Comparison of ENCODE assay signal across 27 cellular contexts in the genomic region with DNA sequence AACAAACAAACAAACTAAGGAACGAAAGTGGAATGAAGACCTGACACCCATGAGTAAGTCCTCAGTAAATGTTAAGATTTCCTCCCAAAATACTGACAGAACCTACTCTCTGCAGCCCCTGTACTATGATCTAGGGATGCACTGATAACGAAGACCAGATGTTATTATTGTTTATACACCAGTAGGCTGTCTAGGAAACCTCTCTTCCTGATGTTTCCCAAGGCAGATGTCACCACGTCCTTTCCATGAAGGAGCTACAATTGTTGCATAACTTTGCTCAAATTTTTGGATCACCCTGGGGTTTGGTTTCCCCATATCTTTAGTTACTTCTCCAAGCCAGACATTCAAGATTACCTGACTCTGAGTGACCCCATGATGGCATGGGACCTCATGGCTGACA.
"Had no signal": no experiment of that assay in that cellular context is flagged by ENCODE, and none has a peak within 500 bp of the region (broad histone marks: within the 10 kb centered on the region; RNA-seq: fewer than 3 reads in every experiment).

No MANE protein-coding gene starts in this region.

- H3K27me3 Mint-ChIP-seq: activated CD4-positive, alpha-beta memory T cell treated with anti-CD3 and anti-CD28 coated beads for 36 hours; activated naive CD4-positive, alpha-beta T cell treated with anti-CD3 and anti-CD28 coated beads, Interleukin-2, amount 10 ng/mL, durations not matched to agents 7 days and 5 days had no signal

- H3K4me3 ChIP-seq: hepatocyte, pancreas, prostate gland, right atrium auricular region, spleen, testis, transverse colon had no signal

- H3K4me2 ChIP-seq: hepatocyte had no signal

- H3K4me1 Mint-ChIP-seq: activated naive CD4-positive, alpha-beta T cell treated with anti-CD3 and anti-CD28 coated beads, Interleukin-2, amount 10 ng/mL, durations not matched to agents 7 days and 5 days; naive B cell had no signal

- H3K36me3 ChIP-seq: pancreas, prostate gland, right atrium auricular region, spleen, transverse colon had no signal

- H2AFZ ChIP-seq: hepatocyte had no signal

- ATAC-seq: esophagus mucosa, left cardiac atrium, left ventricle myocardium superior, pancreas had no signal

- H3K9me3 Mint-ChIP-seq: activated CD4-positive, alpha-beta memory T cell treated with anti-CD3 and anti-CD28 coated beads for 36 hours; activated naive CD4-positive, alpha-beta T cell treated with anti-CD3 and anti-CD28 coated beads, Interleukin-2, amount 10 ng/mL, durations not matched to agents 7 days and 5 days; activated T-helper 1 cell treated with anti-CD3 and anti-CD28 coated beads, Interleukin-12 subunit alpha, Interleukin-12 subunit beta, Interleukin-2, Interleukin-4 antibody, amounts not matched to agents 30 ng/mL and 10 ng/mL and 1 ng/mL, durations not matched to agents 14 hours and 24 hours and 36 hours; T-helper 1 cell treated with Interleukin-12 subunit alpha and Interleukin-12 subunit beta and Interleukin-4 antibody, amounts not matched to agents 30 μg/mL and 1 μg/mL, for 36 hours had no signal

- H3K4me3 Mint-ChIP-seq: activated CD4-positive, alpha-beta memory T cell treated with anti-CD3 and anti-CD28 coated beads for 36 hours; activated naive CD4-positive, alpha-beta T cell treated with anti-CD3 and anti-CD28 coated beads, Interleukin-2, amount 10 ng/mL, durations not matched to agents 7 days and 5 days; activated T-helper 1 cell treated with anti-CD3 and anti-CD28 coated beads, Interleukin-12 subunit alpha, Interleukin-12 subunit beta, Interleukin-2, Interleukin-4 antibody, amounts not matched to agents 30 ng/mL and 10 ng/mL and 1 ng/mL, durations not matched to agents 14 hours and 24 hours and 36 hours; T-helper 1 cell treated with Interleukin-12 subunit alpha and Interleukin-12 subunit beta and Interleukin-4 antibody, amounts not matched to agents 30 μg/mL and 1 μg/mL, for 36 hours had no signal

- H3K27me3 ChIP-seq: pancreas, right atrium auricular region, testis, transverse colon had no signal

- DNase-seq: activated CD4-positive, alpha-beta memory T cell treated with anti-CD3 and anti-CD28 coated beads for 36 hours; activated CD4-positive, alpha-beta T cell treated with anti-CD3 and anti-CD28 coated beads for 4 hours; activated CD8-positive, alpha-beta memory T cell treated with anti-CD3 and anti-CD28 coated beads, Interleukin-2, amount 50 U/mL, for 4 hours; activated effector memory CD4-positive, alpha-beta T cell treated with anti-CD3 and anti-CD28 coated beads, Interleukin-2, amount 50 U/mL, for 16 hours; activated naive CD4-positive, alpha-beta T cell treated with anti-CD3 and anti-CD28 coated beads, Interleukin-2, amount 10 ng/mL, durations not matched to agents 7 days and 5 days; activated T-cell treated with anti-CD3 and anti-CD28 coated beads, Interleukin-2, amount 50 U/mL, for 1 hour; amniotic stem cell; caudate nucleus; islet precursor cell; left cardiac atrium; left ventricle myocardium superior; naive B cell; nucleus accumbens; pancreas; spleen; stimulated activated CD4-positive, alpha-beta T cell treated with anti-CD3 and anti-CD28 coated beads, Interleukin-2, amount 100 ng/mL, for 48 hours; stimulated activated naive CD4-positive, alpha-beta T cell treated with Interleukin-2 at 50 U/mL for 16 hours; T-helper 9 cell; testis; transverse colon had no signal

- H3K36me3 Mint-ChIP-seq: activated CD4-positive, alpha-beta memory T cell treated with anti-CD3 and anti-CD28 coated beads for 36 hours; activated naive CD4-positive, alpha-beta T cell treated with anti-CD3 and anti-CD28 coated beads, Interleukin-2, amount 10 ng/mL, durations not matched to agents 7 days and 5 days; naive B cell had no signal

- H3K79me2 ChIP-seq: hepatocyte had no signal

- H3K4me1 ChIP-seq: prostate gland, right atrium auricular region, spleen, testis, transverse colon had no signal

- H3K27ac Mint-ChIP-seq: activated CD4-positive, alpha-beta memory T cell treated with anti-CD3 and anti-CD28 coated beads for 36 hours; activated naive CD4-positive, alpha-beta T cell treated with anti-CD3 and anti-CD28 coated beads, Interleukin-2, amount 10 ng/mL, durations not matched to agents 7 days and 5 days; activated T-helper 1 cell treated with anti-CD3 and anti-CD28 coated beads, Interleukin-12 subunit alpha, Interleukin-12 subunit beta, Interleukin-2, Interleukin-4 antibody, amounts not matched to agents 30 ng/mL and 10 ng/mL and 1 ng/mL, durations not matched to agents 14 hours and 24 hours and 36 hours; naive B cell; T-helper 1 cell treated with Interleukin-12 subunit alpha and Interleukin-12 subunit beta and Interleukin-4 antibody, amounts not matched to agents 30 μg/mL and 1 μg/mL, for 36 hours had no signal

- H3K27ac ChIP-seq: hepatocyte, pancreas, prostate gland, right atrium auricular region, spleen, testis, transverse colon, VCaP had no signal

- H3K9me3 ChIP-seq: pancreas, prostate gland, right atrium auricular region, spleen, testis, transverse colon had no signal
